In genomic region chr1:84573481-84573966, GRCh38 we compare ENCODE assay signal across 8 cellular contexts. TPM values are rescaled to one million over a fixed set of nuclear protein-coding genes. Genes with fewer than 3 reads are reported as not detected.
DNase-seq lines count a peak whose midpoint lies in the region; ATAC-seq lines count a peak whose summit lies in the region.

No MANE protein-coding gene starts in this region.

- no peak for ATAC-seq in activated CD8-positive, alpha-beta T cell treated with anti-CD3 and anti-CD28 coated beads, Interleukin-2, amount 10 ng/mL, durations not matched to agents 7 days and 5 days
- ATAC-seq in stimulated activated naive CD8-positive, alpha-beta T cell treated with anti-CD3 and anti-CD28 coated beads, Interleukin-15, amount 100 ng/mL, for 72 hours, result no peak
- ATAC-seq in HG02938 (IDR thresholded peaks at IDR 0.05; ENCODE audit: unreplicated experiment), result no peak

- H3K27ac Mint-ChIP-seq in activated naive CD4-positive, alpha-beta T cell treated with anti-CD3 and anti-CD28 coated beads, Interleukin-2, amount 50 U/mL, for 24 hours, result peak overlapping the region; percentile 97
- peak overlapping the region; percentile 99 for H3K27ac Mint-ChIP-seq in activated CD8-positive, alpha-beta T cell treated with anti-CD3 and anti-CD28 coated beads, Interleukin-2, amount 10 ng/mL, durations not matched to agents 7 days and 5 days
- peak overlapping the region; percentile 99 for H3K27ac Mint-ChIP-seq in stimulated activated naive CD8-positive, alpha-beta T cell treated with anti-CD3 and anti-CD28 coated beads, Interleukin-15, amount 100 ng/mL, for 72 hours

- H3K4me1 Mint-ChIP-seq in activated naive CD4-positive, alpha-beta T cell treated with anti-CD3 and anti-CD28 coated beads, Interleukin-2, amount 50 U/mL, for 24 hours, result peaks cover 56% of the 10 kb centered on the region
- H3K4me1 Mint-ChIP-seq in activated CD8-positive, alpha-beta T cell treated with anti-CD3 and anti-CD28 coated beads, Interleukin-2, amount 10 ng/mL, durations not matched to agents 7 days and 5 days (ENCODE audit: low read depth), result peaks cover 33% of the 10 kb centered on the region
- H3K4me1 Mint-ChIP-seq in stimulated activated naive CD8-positive, alpha-beta T cell treated with anti-CD3 and anti-CD28 coated beads, Interleukin-15, amount 100 ng/mL, for 72 hours, result peaks cover 44% of the 10 kb centered on the region

- peaks cover 16% of the 10 kb centered on the region for H3K4me1 ChIP-seq in iPS-15b (ENCODE audit: control insufficient read depth, insufficient read depth, low read length)

- H3K27me3 Mint-ChIP-seq in activated naive CD4-positive, alpha-beta T cell treated with anti-CD3 and anti-CD28 coated beads, Interleukin-2, amount 50 U/mL, for 24 hours, result no peaks in the 10 kb centered on the region
- H3K27me3 Mint-ChIP-seq in activated CD8-positive, alpha-beta T cell treated with anti-CD3 and anti-CD28 coated beads, Interleukin-2, amount 10 ng/mL, durations not matched to agents 7 days and 5 days (ENCODE audit: low read depth), result no peaks in the 10 kb centered on the region
- no peaks in the 10 kb centered on the region for H3K27me3 Mint-ChIP-seq in stimulated activated naive CD8-positive, alpha-beta T cell treated with anti-CD3 and anti-CD28 coated beads, Interleukin-15, amount 100 ng/mL, for 72 hours

- no peaks in the 10 kb centered on the region for H3K36me3 ChIP-seq in iPS-15b (ENCODE audit: control insufficient read depth, insufficient read depth, low read length)

- DNase-seq in activated naive CD4-positive, alpha-beta T cell treated with Interleukin-2 at 50 U/mL for 16 hours, result no peak
- no peak for DNase-seq in activated CD8-positive, alpha-beta T cell treated with anti-CD3 and anti-CD28 coated beads, Interleukin-2, amount 10 ng/mL, durations not matched to agents 7 days and 5 days
- DNase-seq in stimulated activated naive CD8-positive, alpha-beta T cell treated with anti-CD3 and anti-CD28 coated beads, Interleukin-15, amount 100 ng/mL, for 72 hours, result no peak
- DNase-seq in cerebellum (ENCODE audit: low spot score) (no peak), DMS114 treated with DMSO at 0.1 percent for 48 hours (lab: John Stamatoyannopoulos, UW; ENCODE audit: unreplicated experiment) (no peak)

- POLR2A ChIA-PET in activated CD8-positive, alpha-beta T cell treated with anti-CD3 and anti-CD28 coated beads, Interleukin-2, amount 10 ng/mL, durations not matched to agents 7 days and 5 days (lab: Charles Lee), result interaction anchor here (0.5 to 4.2 kb wide), 33 partner anchors 8 to 702 kb away, joined by 3 to 88 read pairs (median 5); partner anchors contain the start of genes GNG5, PRKACB, RPF1 and SPATA1

- no peaks in the 10 kb centered on the region for H3K9me3 Mint-ChIP-seq in activated naive CD4-positive, alpha-beta T cell treated with anti-CD3 and anti-CD28 coated beads, Interleukin-2, amount 50 U/mL, for 24 hours
- no peaks in the 10 kb centered on the region for H3K9me3 Mint-ChIP-seq in activated CD8-positive, alpha-beta T cell treated with anti-CD3 and anti-CD28 coated beads, Interleukin-2, amount 10 ng/mL, durations not matched to agents 7 days and 5 days (ENCODE audit: insufficient read depth)
- peaks cover 6% of the 10 kb centered on the region in 2 donors for H3K9me3 Mint-ChIP-seq in stimulated activated naive CD8-positive, alpha-beta T cell treated with anti-CD3 and anti-CD28 coated beads, Interleukin-15, amount 100 ng/mL, for 72 hours

- H3K4me3 ChIP-seq in iPS-15b (ENCODE audit: low read depth, low read length), result peak overlapping the region; percentile 72

- peaks cover 14% of the 10 kb centered on the region for H3K36me3 Mint-ChIP-seq in activated naive CD4-positive, alpha-beta T cell treated with anti-CD3 and anti-CD28 coated beads, Interleukin-2, amount 50 U/mL, for 24 hours
- peaks cover 32% of the 10 kb centered on the region for H3K36me3 Mint-ChIP-seq in activated CD8-positive, alpha-beta T cell treated with anti-CD3 and anti-CD28 coated beads, Interleukin-2, amount 10 ng/mL, durations not matched to agents 7 days and 5 days (ENCODE audit: low read depth)

- CTCF ChIA-PET in activated CD8-positive, alpha-beta T cell treated with anti-CD3 and anti-CD28 coated beads, Interleukin-2, amount 10 ng/mL, durations not matched to agents 7 days and 5 days (lab: Charles Lee), result interaction anchor here (0.8 to 4.2 kb wide), 19 partner anchors 8 to 432 kb away, joined by 3 to 16 read pairs (median 4); partner anchors contain the start of genes GNG5, PRKACB and SPATA1

- H3K4me3 Mint-ChIP-seq in activated naive CD4-positive, alpha-beta T cell treated with anti-CD3 and anti-CD28 coated beads, Interleukin-2, amount 50 U/mL, for 24 hours, result peak overlapping the region; percentile 94
- H3K4me3 Mint-ChIP-seq in activated CD8-positive, alpha-beta T cell treated with anti-CD3 and anti-CD28 coated beads, Interleukin-2, amount 10 ng/mL, durations not matched to agents 7 days and 5 days, result peak overlapping the region; percentile 94
- peak overlapping the region; percentile 94 to 95 for H3K4me3 Mint-ChIP-seq in stimulated activated naive CD8-positive, alpha-beta T cell treated with anti-CD3 and anti-CD28 coated beads, Interleukin-15, amount 100 ng/mL, for 72 hours

- peak overlapping the region; percentile 57 for H3K9ac ChIP-seq in iPS-15b (ENCODE audit: low read depth, low read length)

- no peaks in the 10 kb centered on the region for H3K9me3 ChIP-seq in iPS-15b (ENCODE audit: control insufficient read depth, insufficient read depth, low read length)

- H3K27me3 ChIP-seq in iPS-15b (ENCODE audit: control insufficient read depth, insufficient read depth, low read length), result peaks cover 6% of the 10 kb centered on the region

RNA-seq across cellular contexts. Expression of gene CTBS, which starts 0.7 kb away (rescaled TPM):
- total RNA-seq in activated CD8-positive, alpha-beta T cell treated with anti-CD3 and anti-CD28 coated beads, Interleukin-2, amount 10 ng/mL, durations not matched to agents 7 days and 5 days, result 10 to 100 TPM; 12.3 to 12.7 TPM
- total RNA-seq in cerebellum, result 4.6 TPM
